28 cellular contexts compared by ENCODE assay signal in genomic region chr22:50238755-50239154, GRCh38.
"Had no signal": no experiment of that assay in that cellular context is flagged by ENCODE, and none has a peak within 500 bp of the region (broad histone marks: within the 10 kb centered on the region; RNA-seq: fewer than 3 reads in every experiment).

No MANE protein-coding gene starts in this region.

- H3K9me3 ChIP-seq: gastrocnemius medialis, lower lobe of right lung, mucosa of descending colon, right lobe of liver, thoracic aorta, tibial nerve, upper lobe of left lung had no signal

- H3K27me3 ChIP-seq: dorsolateral prefrontal cortex, gastrocnemius medialis, neural progenitor cell, right lobe of liver, tibial nerve, upper lobe of left lung had no signal

- H3K9me3 Mint-ChIP-seq: memory B cell; mesothelial cell of epicardium; naive B cell; natural killer cell treated with Interleukin-12 subunit alpha and Interleukin-12 subunit beta and Interleukin-15 and Interleukin-18, amount 100 ng/mL, for 72 hours; stimulated activated naive CD8-positive, alpha-beta T cell treated with anti-CD3 and anti-CD28 coated beads, Interleukin-15, Interleukin-2, amounts not matched to agents 100 ng/mL and 50 ng/mL, for 24 hours had no signal

- H3K4me3 ChIP-seq: dorsolateral prefrontal cortex, gastrocnemius medialis, lower lobe of right lung, mucosa of descending colon, neural progenitor cell, right lobe of liver, thoracic aorta, tibial nerve, upper lobe of left lung had no signal

- ATAC-seq: esophagus mucosa; gastrocnemius medialis; left ventricle myocardium superior; lower lobe of right lung; mucosa of descending colon; natural killer cell treated with Interleukin-12 subunit alpha and Interleukin-12 subunit beta and Interleukin-15 and Interleukin-18, amount 100 ng/mL, for 72 hours; right lobe of liver; stimulated activated naive B cell treated with anti-CD40 and anti-IgM and Interleukin-4, amounts not matched to agents 10 μg/mL and 1 μg/mL and 100 μg/mL, for 72 hours had no signal

- H3K36me3 Mint-ChIP-seq: naive B cell; natural killer cell treated with Interleukin-12 subunit alpha and Interleukin-12 subunit beta and Interleukin-15 and Interleukin-18, amount 100 ng/mL, for 72 hours had no signal

- H3K4me3 Mint-ChIP-seq: endodermal cell; memory B cell; mesothelial cell of epicardium; naive B cell; natural killer cell treated with Interleukin-12 subunit alpha and Interleukin-12 subunit beta and Interleukin-15 and Interleukin-18, amount 100 ng/mL, for 72 hours; neural progenitor cell; stimulated activated naive B cell treated with anti-CD40 and anti-IgM and Interleukin-4, amounts not matched to agents 10 μg/mL and 1 μg/mL and 100 μg/mL, for 72 hours; stimulated activated naive CD8-positive, alpha-beta T cell treated with anti-CD3 and anti-CD28 coated beads, Interleukin-15, Interleukin-2, amounts not matched to agents 100 ng/mL and 50 ng/mL, for 24 hours had no signal

- H3K27ac ChIP-seq: dorsolateral prefrontal cortex, epithelial cell of prostate, gastrocnemius medialis, lower lobe of right lung, neural progenitor cell, parathyroid adenoma, right lobe of liver, thoracic aorta, tibial nerve, upper lobe of left lung had no signal

- DNase-seq: cortex of kidney; dorsolateral prefrontal cortex; effector CD8-positive, alpha-beta T cell; endodermal cell; foreskin fibroblast; gastrocnemius medialis; head of caudate nucleus; left ventricle myocardium superior; lower lobe of right lung; mucosa of descending colon; naive B cell; right lobe of liver; small intestine; stimulated activated CD4-positive, alpha-beta T cell treated with anti-CD3 and anti-CD28 coated beads, Interleukin-15, amount 100 ng/mL, for 24 hours; stimulated activated CD4-positive, alpha-beta T cell treated with anti-CD3 and anti-CD28 coated beads, Interleukin-2, amount 100 ng/mL, for 48 hours; stimulated activated naive B cell treated with anti-CD40 and anti-IgM and Interleukin-4, amounts not matched to agents 10 μg/mL and 1 μg/mL and 100 μg/mL, for 72 hours had no signal

- H3K36me3 ChIP-seq: neural progenitor cell had no signal

- H3K27me3 Mint-ChIP-seq: memory B cell; naive B cell; natural killer cell treated with Interleukin-12 subunit alpha and Interleukin-12 subunit beta and Interleukin-15 and Interleukin-18, amount 100 ng/mL, for 72 hours; progenitor cell of endocrine pancreas; stimulated activated naive B cell treated with anti-CD40 and anti-IgM and Interleukin-4, amounts not matched to agents 10 μg/mL and 1 μg/mL and 100 μg/mL, for 72 hours; stimulated activated naive CD8-positive, alpha-beta T cell treated with anti-CD3 and anti-CD28 coated beads, Interleukin-15, Interleukin-2, amounts not matched to agents 100 ng/mL and 50 ng/mL, for 24 hours had no signal

- H3K4me2 ChIP-seq: neural progenitor cell had no signal

- H3K27ac Mint-ChIP-seq: mesothelial cell of epicardium; natural killer cell treated with Interleukin-12 subunit alpha and Interleukin-12 subunit beta and Interleukin-15 and Interleukin-18, amount 100 ng/mL, for 72 hours; neural progenitor cell; progenitor cell of endocrine pancreas; stimulated activated naive B cell treated with anti-CD40 and anti-IgM and Interleukin-4, amounts not matched to agents 10 μg/mL and 1 μg/mL and 100 μg/mL, for 72 hours had no signal

- H3K9ac ChIP-seq: neural progenitor cell, parathyroid adenoma had no signal
